ENCODE assay signal across 10 cellular contexts in genomic region chr12:110012137-110012536, GRCh38. TPM values are rescaled to one million over a fixed set of nuclear protein-coding genes. Genes with fewer than 3 reads are reported as not detected.
DNase-seq lines count a peak whose midpoint lies in the region; ATAC-seq and TF ChIP-seq lines count a peak whose summit lies in the region.
"Had no signal": no experiment of that assay in that cellular context is flagged by ENCODE, and none has a peak within 500 bp of the region (broad histone marks: within the 10 kb centered on the region; RNA-seq: fewer than 3 reads in every experiment).

No MANE protein-coding gene starts in this region.

- peaks cover 5% of the 10 kb centered on the region for H3K9me3 Mint-ChIP-seq in activated T-cell treated with anti-CD3 and anti-CD28 coated beads, Interleukin-2, amount 50 U/mL, for 24 hours
- H3K9me3 Mint-ChIP-seq in stimulated activated naive CD8-positive, alpha-beta T cell treated with anti-CD3 and anti-CD28 coated beads, Interleukin-15, amount 100 ng/mL, for 72 hours = peaks cover 0 to 6% of the 10 kb centered on the region in 2 donors
- no peaks in the 10 kb centered on the region for H3K9me3 Mint-ChIP-seq in glutamatergic neuron (ENCODE audit: unreplicated experiment)

- in situ Hi-C loops in HAP-1 (cut with MboI; ENCODE audit: low sequenced_read_pairs) = no loop called here

- no peak overlapping the region for H3K4me3 Mint-ChIP-seq in activated T-cell treated with anti-CD3 and anti-CD28 coated beads, Interleukin-2, amount 50 U/mL, for 24 hours
- peak overlapping the region in 1 of 2 donors; percentile 38 for H3K4me3 Mint-ChIP-seq in stimulated activated naive CD8-positive, alpha-beta T cell treated with anti-CD3 and anti-CD28 coated beads, Interleukin-15, amount 100 ng/mL, for 72 hours
- no peak overlapping the region for H3K4me3 Mint-ChIP-seq in glutamatergic neuron (ENCODE audit: unreplicated experiment)

- no peaks in the 10 kb centered on the region for H3K27me3 ChIP-seq in HAP-1 (ENCODE audit: low read depth)

- H3K4me1 Mint-ChIP-seq in activated T-cell treated with anti-CD3 and anti-CD28 coated beads, Interleukin-2, amount 50 U/mL, for 24 hours (ENCODE audit: low read depth) = peaks cover 67% of the 10 kb centered on the region
- H3K4me1 Mint-ChIP-seq in stimulated activated naive CD8-positive, alpha-beta T cell treated with anti-CD3 and anti-CD28 coated beads, Interleukin-15, amount 100 ng/mL, for 72 hours = peaks cover 73% of the 10 kb centered on the region
- H3K4me1 Mint-ChIP-seq in glutamatergic neuron (ENCODE audit: low read depth, unreplicated experiment) = peaks cover 5% of the 10 kb centered on the region

- peak; percentile 61 for ATAC-seq in HG03066 (IDR thresholded peaks at IDR 0.05; ENCODE audit: low read depth, unreplicated experiment)
- no peak for ATAC-seq in stimulated activated naive CD8-positive, alpha-beta T cell treated with anti-CD3 and anti-CD28 coated beads, Interleukin-15, amount 100 ng/mL, for 72 hours

- no peaks in the 10 kb centered on the region for H3K4me1 ChIP-seq in HAP-1

- H3K27ac Mint-ChIP-seq in activated T-cell treated with anti-CD3 and anti-CD28 coated beads, Interleukin-2, amount 50 U/mL, for 24 hours = peak overlapping the region; percentile 75
- H3K27ac Mint-ChIP-seq in stimulated activated naive CD8-positive, alpha-beta T cell treated with anti-CD3 and anti-CD28 coated beads, Interleukin-15, amount 100 ng/mL, for 72 hours = peak overlapping the region; percentile 85 to 89
- H3K27ac Mint-ChIP-seq in glutamatergic neuron (ENCODE audit: unreplicated experiment) = no peak overlapping the region

- H3K36me3 ChIP-seq in HAP-1 (replicated peaks) = peaks cover 21% of the 10 kb centered on the region

- H3K9me3 ChIP-seq in HAP-1 = no peaks in the 10 kb centered on the region
- H3K9me3 ChIP-seq: Caco-2 had no signal

- H3K36me3 Mint-ChIP-seq in activated T-cell treated with anti-CD3 and anti-CD28 coated beads, Interleukin-2, amount 50 U/mL, for 24 hours (ENCODE audit: low read depth) = peaks cover 60% of the 10 kb centered on the region
- H3K36me3 Mint-ChIP-seq in glutamatergic neuron (ENCODE audit: unreplicated experiment) = no peaks in the 10 kb centered on the region

- no peak overlapping the region for H3K27ac ChIP-seq in substantia nigra (ENCODE audit: low read depth, low read length, poor library complexity, severe bottlenecking)
- H3K27ac ChIP-seq: epithelial cell of prostate had no signal

- H3K27me3 Mint-ChIP-seq in activated T-cell treated with anti-CD3 and anti-CD28 coated beads, Interleukin-2, amount 50 U/mL, for 24 hours = no peaks in the 10 kb centered on the region
- no peaks in the 10 kb centered on the region for H3K27me3 Mint-ChIP-seq in stimulated activated naive CD8-positive, alpha-beta T cell treated with anti-CD3 and anti-CD28 coated beads, Interleukin-15, amount 100 ng/mL, for 72 hours
- H3K27me3 Mint-ChIP-seq in glutamatergic neuron (ENCODE audit: unreplicated experiment) = no peaks in the 10 kb centered on the region

- H3K4me3 ChIP-seq in cardiac fibroblast (replicated peaks in 1 of 2; ENCODE audit: low read depth in 2 of 2, low read length in 2 of 2) (no peak overlapping the region), HAP-1 (no peak overlapping the region)

- TF ChIP-seq CTCF in cardiac fibroblast (IDR thresholded peaks at IDR 0.05; ENCODE audit: low read depth, low read length) (no peak), glutamatergic neuron (IDR thresholded peaks at IDR 0.05; ENCODE audit: partially characterized antibody, unreplicated experiment) (no peak)

- DNase-seq in activated T-cell treated with anti-CD3 and anti-CD28 coated beads, Interleukin-2, amount 50 U/mL, for 24 hours = no peak
- no peak for DNase-seq in activated T-cell treated with anti-CD3 and anti-CD28 coated beads, Interleukin-2, amount 50 U/mL, for 1 hour
- peak; percentile 27 for DNase-seq in cardiac fibroblast (ENCODE audit: low read depth in 2 of 2)
- DNase-seq in stimulated activated naive CD8-positive, alpha-beta T cell treated with anti-CD3 and anti-CD28 coated beads, Interleukin-15, amount 100 ng/mL, for 72 hours = no peak
- DNase-seq in HAP-1 (ENCODE audit: low spot score in 2 of 2) = no peak
- DNase-seq in substantia nigra (lab: John Stamatoyannopoulos, UW) = no peak
- DNase-seq in glutamatergic neuron = no peak

RNA-seq across cellular contexts. Expression of gene ANKRD13A, which starts 12.9 kb away (rescaled TPM):
- 139 TPM for total RNA-seq in glutamatergic neuron (ENCODE audit: unreplicated experiment)

RNA-seq across cellular contexts. Expression of gene GIT2, which starts 16.0 kb away (rescaled TPM):
- 54.9 TPM for total RNA-seq in glutamatergic neuron (ENCODE audit: unreplicated experiment)

RNA-seq across cellular contexts. Expression of gene C12orf76, which starts 36.2 kb away (rescaled TPM):
- 43.3 TPM for total RNA-seq in glutamatergic neuron (ENCODE audit: unreplicated experiment)

Comparison
In these comparisons a context has a peak if more than half of its experiments do, and no peak if none do; other contexts are left out.
1. DNase-seq: peak in cardiac fibroblast (2 of 2); none in activated T-cell treated with anti-CD3 and anti-CD28 coated beads, Interleukin-2, amount 50 U/mL, for 24 hours (single experiment), activated T-cell treated with anti-CD3 and anti-CD28 coated beads, Interleukin-2, amount 50 U/mL, for 1 hour (single experiment), stimulated activated naive CD8-positive, alpha-beta T cell treated with anti-CD3 and anti-CD28 coated beads, Interleukin-15, amount 100 ng/mL, for 72 hours (0 of 2), HAP-1 (0 of 2), substantia nigra (0 of 49) and glutamatergic neuron (single experiment).